ENCODE assay signal across 18 cellular contexts in genomic region chr3:170753421-170754344, GRCh38.
DNase-seq lines count a peak whose midpoint lies in the region; ATAC-seq and TF ChIP-seq lines count a peak whose summit lies in the region.
"Had no signal": no experiment of that assay in that cellular context is flagged by ENCODE, and none has a peak within 500 bp of the region (broad histone marks: within the 10 kb centered on the region; RNA-seq: fewer than 3 reads in every experiment).

No MANE protein-coding gene starts in this region.

- H4K20me1 ChIP-seq in GM23338 (replicated peaks; ENCODE audit: insufficient read depth), result no peaks in the 10 kb centered on the region

- H3K27ac Mint-ChIP-seq in GM23338, result no peak overlapping the region
- H3K27ac Mint-ChIP-seq: activated naive CD4-positive, alpha-beta T cell treated with anti-CD3 and anti-CD28 coated beads for 36 hours; CD14-positive monocyte; neural progenitor cell; stimulated activated naive CD8-positive, alpha-beta T cell treated with anti-CD3 and anti-CD28 coated beads, Interleukin-15, Interleukin-2, amounts not matched to agents 100 ng/mL and 50 ng/mL, for 24 hours had no signal

- H2AFZ ChIP-seq in GM23338, result no peak overlapping the region
- H2AFZ ChIP-seq: neural progenitor cell had no signal

- H3K36me3 ChIP-seq in A673 (ENCODE audit: insufficient read depth, low read length, poor library complexity, severe bottlenecking), result no peaks in the 10 kb centered on the region
- no peaks in the 10 kb centered on the region for H3K36me3 ChIP-seq in GM23338 (ENCODE audit: insufficient read depth)
- H3K36me3 ChIP-seq: neural progenitor cell had no signal

- H3K4me1 Mint-ChIP-seq in GM23338, result no peaks in the 10 kb centered on the region
- H3K4me1 Mint-ChIP-seq: CD14-positive monocyte had no signal

- no peak overlapping the region for H3K4me2 ChIP-seq in GM23338
- H3K4me2 ChIP-seq: neural progenitor cell had no signal

- H3K27me3 Mint-ChIP-seq in GM23338 (ENCODE audit: insufficient read depth, low read depth, poor library complexity), result no peaks in the 10 kb centered on the region

- no peaks in the 10 kb centered on the region for H3K36me3 Mint-ChIP-seq in GM23338 (ENCODE audit: low read depth)
- H3K36me3 Mint-ChIP-seq: CD14-positive monocyte, neural progenitor cell had no signal

- H3K4me1 ChIP-seq in A673 (ENCODE audit: insufficient read depth, low read length, poor library complexity, severe bottlenecking) (peaks cover 37% of the 10 kb centered on the region), GM23338 (ENCODE audit: insufficient read depth) (no peaks in the 10 kb centered on the region)
- H3K4me1 ChIP-seq: neural progenitor cell had no signal

- POLR2A ChIA-PET in A673 (lab: Charles Lee; ENCODE audit: low non-redundant PET), result interaction anchor here (0.7 kb wide), 1 partner anchor 486 kb away, joined by 4 read pairs; no protein-coding TSS in a partner anchor

- H3K9me3 Mint-ChIP-seq in GM23338, result no peaks in the 10 kb centered on the region
- H3K9me3 Mint-ChIP-seq: activated naive CD4-positive, alpha-beta T cell treated with anti-CD3 and anti-CD28 coated beads for 36 hours; neural progenitor cell; stimulated activated naive CD8-positive, alpha-beta T cell treated with anti-CD3 and anti-CD28 coated beads, Interleukin-15, Interleukin-2, amounts not matched to agents 100 ng/mL and 50 ng/mL, for 24 hours had no signal

- in situ Hi-C loops in astrocyte of the spinal cord (cut with HindIII; ENCODE audit: low sequenced_read_pairs), result no loop called here

- peak; percentile 49 for DNase-seq in A673 (ENCODE audit: low spot score)
- peak; percentile 53 for DNase-seq in HT1080 (ENCODE audit: low read depth)
- DNase-seq in astrocyte of the spinal cord (ENCODE audit: low read depth, low spot score), result peak; percentile 39
- DNase-seq in fibroblast of the conjunctiva (ENCODE audit: low read depth), result peak; percentile 41
- DNase-seq in GM23338 (ENCODE audit: low spot score), result no peak
- DNase-seq in cortex of kidney (lab: John Stamatoyannopoulos, UW), result no peak
- no peak for DNase-seq in NCI-H82 (lab: John Stamatoyannopoulos, UW)
- DNase-seq in NCI-H1092 (lab: John Stamatoyannopoulos, UW), result no peak
- DNase-seq: activated CD4-positive, alpha-beta T cell treated with anti-CD3 and anti-CD28 coated beads, Interleukin-2, amount 50 U/mL, for 1 hour; activated naive CD4-positive, alpha-beta T cell treated with anti-CD3 and anti-CD28 coated beads for 36 hours; DMS153; dorsolateral prefrontal cortex; NCI-H1417 treated with DMSO at 0.1 percent for 48 hours; SW 1271 had no signal

- intact Hi-C loops in A673 (cut with micrococcal nuclease; ENCODE audit: unreplicated experiment), result no loop called here

- CTCF ChIA-PET in A673 (lab: Charles Lee), result no interaction called here

- peaks cover 10% of the 10 kb centered on the region; the same call in 1 of the 2 replicates for H3K9me2 ChIP-seq in GM23338 (ENCODE audit: insufficient read depth)

- no peaks in the 10 kb centered on the region for H3K79me2 ChIP-seq in GM23338 (replicated peaks; ENCODE audit: insufficient read depth)

- no peak for ATAC-seq in GM23338
- ATAC-seq: esophagus mucosa had no signal

- H3K4me3 ChIP-seq in A673 (ENCODE audit: low read depth, low read length, poor library complexity, severe bottlenecking), result no peak overlapping the region
- H3K4me3 ChIP-seq in astrocyte of the spinal cord (ENCODE audit: low read depth, low read length), result no peak overlapping the region
- H3K4me3 ChIP-seq in GM23338, result no peak overlapping the region
- H3K4me3 ChIP-seq: dorsolateral prefrontal cortex, neural progenitor cell had no signal

- BruUV-seq in A673 (replicated peaks; lab: Mats Ljungman, UMichigan), result no TSS peak

- H3K4me3 Mint-ChIP-seq in GM23338, result no peak overlapping the region
- H3K4me3 Mint-ChIP-seq: activated naive CD4-positive, alpha-beta T cell treated with anti-CD3 and anti-CD28 coated beads for 36 hours; CD14-positive monocyte; neural progenitor cell; stimulated activated naive CD8-positive, alpha-beta T cell treated with anti-CD3 and anti-CD28 coated beads, Interleukin-15, Interleukin-2, amounts not matched to agents 100 ng/mL and 50 ng/mL, for 24 hours had no signal

- H3F3A ChIP-seq in GM23338 (replicated peaks; ENCODE audit: low read depth), result no peaks in the 10 kb centered on the region

- TF ChIP-seq CTCF in A673 (conservative IDR thresholded peaks at IDR 0.05; ENCODE audit: low read depth, low read length) (no peak), astrocyte of the spinal cord (IDR thresholded peaks at IDR 0.05; ENCODE audit: low read depth, low read length) (no peak), GM23338 (conservative IDR thresholded peaks at IDR 0.05; ENCODE audit: low read depth in 2 of 2) (no peak)

- no peaks in the 10 kb centered on the region for H3K9me3 ChIP-seq in A673 (ENCODE audit: low read depth, low read length, poor library complexity, severe bottlenecking)

- H3K27ac ChIP-seq in A673 (ENCODE audit: low read depth, low read length, poor library complexity, severe bottlenecking) (no peak overlapping the region), GM23338 (ENCODE audit: low read depth) (no peak overlapping the region)
- H3K27ac ChIP-seq: neural progenitor cell had no signal

- no peaks in the 10 kb centered on the region for H3K27me3 ChIP-seq in A673 (replicated peaks; ENCODE audit: insufficient read depth, low read depth, low read length, poor library complexity)
- H3K27me3 ChIP-seq in GM23338 (ENCODE audit: insufficient read depth), result no peaks in the 10 kb centered on the region
- H3K27me3 ChIP-seq: dorsolateral prefrontal cortex, neural progenitor cell had no signal

TF ChIP-seq in GM23338, 12 proteins besides CTCF, POLR2A, EP300 and RAD21 (continues in another document):
- no peak for TF ChIP-seq ZNF331 (CRISPR knock-in tag; IDR thresholded peaks at IDR 0.05; ENCODE audit: low read depth)
- TF ChIP-seq, protein P1, sequence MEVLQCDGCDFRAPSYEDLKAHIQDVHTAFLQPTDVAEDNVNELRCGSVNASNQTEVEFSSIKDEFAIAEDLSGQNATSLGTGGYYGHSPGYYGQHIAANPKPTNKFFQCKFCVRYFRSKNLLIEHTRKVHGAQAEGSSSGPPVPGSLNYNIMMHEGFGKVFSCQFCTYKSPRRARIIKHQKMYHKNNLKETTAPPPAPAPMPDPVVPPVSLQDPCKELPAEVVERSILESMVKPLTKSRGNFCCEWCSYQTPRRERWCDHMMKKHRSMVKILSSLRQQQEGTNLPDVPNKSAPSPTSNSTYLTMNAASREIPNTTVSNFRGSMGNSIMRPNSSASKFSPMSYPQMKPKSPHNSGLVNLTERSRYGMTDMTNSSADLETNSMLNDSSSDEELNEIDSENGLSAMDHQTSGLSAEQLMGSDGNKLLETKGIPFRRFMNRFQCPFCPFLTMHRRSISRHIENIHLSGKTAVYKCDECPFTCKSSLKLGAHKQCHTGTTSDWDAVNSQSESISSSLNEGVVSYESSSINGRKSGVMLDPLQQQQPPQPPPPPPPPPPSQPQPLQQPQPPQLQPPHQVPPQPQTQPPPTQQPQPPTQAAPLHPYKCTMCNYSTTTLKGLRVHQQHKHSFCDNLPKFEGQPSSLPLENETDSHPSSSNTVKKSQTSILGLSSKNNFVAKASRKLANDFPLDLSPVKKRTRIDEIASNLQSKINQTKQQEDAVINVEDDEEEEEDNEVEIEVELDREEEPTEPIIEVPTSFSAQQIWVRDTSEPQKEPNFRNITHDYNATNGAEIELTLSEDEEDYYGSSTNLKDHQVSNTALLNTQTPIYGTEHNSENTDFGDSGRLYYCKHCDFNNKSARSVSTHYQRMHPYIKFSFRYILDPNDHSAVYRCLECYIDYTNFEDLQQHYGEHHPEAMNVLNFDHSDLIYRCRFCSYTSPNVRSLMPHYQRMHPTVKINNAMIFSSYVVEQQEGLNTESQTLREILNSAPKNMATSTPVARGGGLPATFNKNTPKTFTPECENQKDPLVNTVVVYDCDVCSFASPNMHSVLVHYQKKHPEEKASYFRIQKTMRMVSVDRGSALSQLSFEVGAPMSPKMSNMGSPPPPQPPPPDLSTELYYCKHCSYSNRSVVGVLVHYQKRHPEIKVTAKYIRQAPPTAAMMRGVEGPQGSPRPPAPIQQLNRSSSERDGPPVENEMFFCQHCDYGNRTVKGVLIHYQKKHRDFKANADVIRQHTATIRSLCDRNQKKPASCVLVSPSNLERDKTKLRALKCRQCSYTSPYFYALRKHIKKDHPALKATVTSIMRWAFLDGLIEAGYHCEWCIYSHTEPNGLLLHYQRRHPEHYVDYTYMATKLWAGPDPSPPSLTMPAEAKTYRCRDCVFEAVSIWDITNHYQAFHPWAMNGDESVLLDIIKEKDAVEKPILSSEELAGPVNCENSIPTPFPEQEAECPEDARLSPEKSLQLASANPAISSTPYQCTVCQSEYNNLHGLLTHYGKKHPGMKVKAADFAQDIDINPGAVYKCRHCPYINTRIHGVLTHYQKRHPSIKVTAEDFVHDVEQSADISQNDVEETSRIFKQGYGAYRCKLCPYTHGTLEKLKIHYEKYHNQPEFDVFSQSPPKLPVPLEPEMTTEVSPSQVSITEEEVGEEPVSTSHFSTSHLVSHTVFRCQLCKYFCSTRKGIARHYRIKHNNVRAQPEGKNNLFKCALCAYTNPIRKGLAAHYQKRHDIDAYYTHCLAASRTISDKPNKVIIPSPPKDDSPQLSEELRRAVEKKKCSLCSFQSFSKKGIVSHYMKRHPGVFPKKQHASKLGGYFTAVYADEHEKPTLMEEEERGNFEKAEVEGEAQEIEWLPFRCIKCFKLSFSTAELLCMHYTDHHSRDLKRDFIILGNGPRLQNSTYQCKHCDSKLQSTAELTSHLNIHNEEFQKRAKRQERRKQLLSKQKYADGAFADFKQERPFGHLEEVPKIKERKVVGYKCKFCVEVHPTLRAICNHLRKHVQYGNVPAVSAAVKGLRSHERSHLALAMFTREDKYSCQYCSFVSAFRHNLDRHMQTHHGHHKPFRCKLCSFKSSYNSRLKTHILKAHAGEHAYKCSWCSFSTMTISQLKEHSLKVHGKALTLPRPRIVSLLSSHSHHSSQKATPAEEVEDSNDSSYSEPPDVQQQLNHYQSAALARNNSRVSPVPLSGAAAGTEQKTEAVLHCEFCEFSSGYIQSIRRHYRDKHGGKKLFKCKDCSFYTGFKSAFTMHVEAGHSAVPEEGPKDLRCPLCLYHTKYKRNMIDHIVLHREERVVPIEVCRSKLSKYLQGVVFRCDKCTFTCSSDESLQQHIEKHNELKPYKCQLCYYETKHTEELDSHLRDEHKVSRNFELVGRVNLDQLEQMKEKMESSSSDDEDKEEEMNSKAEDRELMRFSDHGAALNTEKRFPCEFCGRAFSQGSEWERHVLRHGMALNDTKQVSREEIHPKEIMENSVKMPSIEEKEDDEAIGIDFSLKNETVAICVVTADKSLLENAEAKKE (CRISPR knock-in tag; IDR thresholded peaks at IDR 0.05), result no peak
- TF ChIP-seq ZNF114 (CRISPR knock-in tag; IDR thresholded peaks at IDR 0.05), result no peak
- no peak for TF ChIP-seq JUNB (IDR thresholded peaks at IDR 0.05; ENCODE audit: unreplicated experiment)

Comparison
In these comparisons a context has a peak if more than half of its experiments do, and no peak if none do; other contexts are left out.
1. DNase-seq: peak in A673 (single experiment), HT1080 (single experiment), astrocyte of the spinal cord (single experiment) and fibroblast of the conjunctiva (single experiment); none in GM23338 (single experiment), cortex of kidney (single experiment), NCI-H82 (single experiment) and NCI-H1092 (single experiment).